Comparison of ENCODE assay signal across 8 cellular contexts in the genomic region with DNA sequence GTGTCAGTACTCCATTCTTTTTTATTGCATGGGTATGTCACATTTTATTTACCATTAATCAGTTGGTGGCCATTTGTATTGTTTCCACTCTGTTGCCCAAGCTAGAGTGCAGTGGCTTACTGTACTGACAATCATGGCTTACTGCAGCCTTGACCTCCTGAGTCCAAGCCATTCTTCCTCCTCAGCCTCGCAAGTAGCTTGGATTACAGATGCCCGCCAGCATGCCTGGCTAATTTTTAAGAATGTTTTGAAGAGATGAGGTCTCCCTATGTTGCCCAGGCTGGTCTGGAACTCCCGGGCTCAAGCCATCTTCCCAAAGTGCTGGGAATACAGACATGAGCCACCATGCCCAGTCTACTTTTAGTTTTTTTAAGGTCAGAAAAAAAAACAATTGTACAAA. TPM values are rescaled to one million over a fixed set of nuclear protein-coding genes. Genes with fewer than 3 reads are reported as not detected.
DNase-seq lines count a peak whose midpoint lies in the region; ATAC-seq and TF ChIP-seq lines count a peak whose summit lies in the region.

No MANE protein-coding gene starts in this region.

- H3K4me1 ChIP-seq in upper lobe of right lung (peaks cover 30% of the 10 kb centered on the region), right atrium auricular region (peaks cover 0 to 34% of the 10 kb centered on the region in 2 donors)

- peak overlapping the region; percentile 100 for H3K4me3 ChIP-seq in upper lobe of right lung
- H3K4me3 ChIP-seq in right atrium auricular region, result no peak overlapping the region

- peak overlapping the region; percentile 97 for H3K27ac ChIP-seq in upper lobe of right lung
- H3K27ac ChIP-seq in right atrium auricular region, result peak overlapping the region in 1 of 2 donors; percentile 90

- H3K9me3 ChIP-seq in upper lobe of right lung, result no peaks in the 10 kb centered on the region
- H3K9me3 ChIP-seq in right atrium auricular region, result no peaks in the 10 kb centered on the region

- H3K27me3 ChIP-seq in upper lobe of right lung (no peaks in the 10 kb centered on the region), right atrium auricular region (no peaks in the 10 kb centered on the region)

- no peak for TF ChIP-seq CTCF in activated CD8-positive, alpha-beta T cell treated with anti-CD3 and anti-CD28 coated beads for 36 hours (IDR thresholded peaks at IDR 0.05)
- TF ChIP-seq CTCF in upper lobe of right lung (IDR thresholded peaks at IDR 0.05) (no peak), right atrium auricular region (IDR thresholded peaks at IDR 0.05) (no peak)

- no peaks in the 10 kb centered on the region for H3K36me3 ChIP-seq in upper lobe of right lung
- no peaks in the 10 kb centered on the region for H3K36me3 ChIP-seq in right atrium auricular region

- H3K36me3 Mint-ChIP-seq in stimulated activated naive CD8-positive, alpha-beta T cell treated with anti-CD3 and anti-CD28 coated beads, Interleukin-15, Interleukin-2, amounts not matched to agents 100 ng/mL and 50 ng/mL, for 24 hours (ENCODE audit: low read depth), result peaks cover 25% of the 10 kb centered on the region
- H3K36me3 Mint-ChIP-seq in activated CD8-positive, alpha-beta T cell treated with anti-CD3 and anti-CD28 coated beads for 36 hours (ENCODE audit: low read depth), result peaks cover 22% of the 10 kb centered on the region
- H3K36me3 Mint-ChIP-seq in memory B cell, result peaks cover 6% of the 10 kb centered on the region

- POLR2A ChIA-PET in activated CD8-positive, alpha-beta T cell treated with anti-CD3 and anti-CD28 coated beads for 36 hours (lab: Charles Lee), result interaction anchor here (3.1 to 3.2 kb wide), 2 partner anchors 10 to 14 kb away, joined by 23 to 27 read pairs; no protein-coding TSS in a partner anchor

- H3K27ac Mint-ChIP-seq in stimulated activated naive CD8-positive, alpha-beta T cell treated with anti-CD3 and anti-CD28 coated beads, Interleukin-15, Interleukin-2, amounts not matched to agents 100 ng/mL and 50 ng/mL, for 24 hours, result peak overlapping the region; percentile 53
- peak overlapping the region; percentile 81 for H3K27ac Mint-ChIP-seq in activated CD8-positive, alpha-beta T cell treated with anti-CD3 and anti-CD28 coated beads for 36 hours
- H3K27ac Mint-ChIP-seq in memory B cell, result no peak overlapping the region

- no peaks in the 10 kb centered on the region for H3K27me3 Mint-ChIP-seq in stimulated activated naive CD8-positive, alpha-beta T cell treated with anti-CD3 and anti-CD28 coated beads, Interleukin-15, Interleukin-2, amounts not matched to agents 100 ng/mL and 50 ng/mL, for 24 hours
- H3K27me3 Mint-ChIP-seq in activated CD8-positive, alpha-beta T cell treated with anti-CD3 and anti-CD28 coated beads for 36 hours, result peaks cover 6% of the 10 kb centered on the region
- peaks cover 2% of the 10 kb centered on the region for H3K27me3 Mint-ChIP-seq in memory B cell

- peaks cover 51% of the 10 kb centered on the region for H3K4me1 Mint-ChIP-seq in stimulated activated naive CD8-positive, alpha-beta T cell treated with anti-CD3 and anti-CD28 coated beads, Interleukin-15, Interleukin-2, amounts not matched to agents 100 ng/mL and 50 ng/mL, for 24 hours (ENCODE audit: low read depth)
- peaks cover 37% of the 10 kb centered on the region for H3K4me1 Mint-ChIP-seq in activated CD8-positive, alpha-beta T cell treated with anti-CD3 and anti-CD28 coated beads for 36 hours (ENCODE audit: low read depth)
- H3K4me1 Mint-ChIP-seq in memory B cell, result peaks cover 36% of the 10 kb centered on the region

- DNase-seq in stimulated activated naive CD8-positive, alpha-beta T cell treated with anti-CD3 and anti-CD28 coated beads, Interleukin-15, Interleukin-2, amounts not matched to agents 100 U/mL and 50 U/mL, for 24 hours, result no peak
- DNase-seq in activated CD8-positive, alpha-beta T cell treated with anti-CD3 and anti-CD28 coated beads for 36 hours, result no peak
- DNase-seq in memory B cell (ENCODE audit: low spot score in 2 of 2) (no peak), upper lobe of right lung (no peak), right atrium auricular region (ENCODE audit: low spot score) (no peak)

- CTCF ChIA-PET in activated CD8-positive, alpha-beta T cell treated with anti-CD3 and anti-CD28 coated beads for 36 hours (lab: Charles Lee), result interaction anchor here (1.0 to 3.7 kb wide), 2 partner anchors 10 to 80 kb away, joined by 4 to 31 read pairs; no protein-coding TSS in a partner anchor

- peak overlapping the region; percentile 91 for H3K4me3 Mint-ChIP-seq in stimulated activated naive CD8-positive, alpha-beta T cell treated with anti-CD3 and anti-CD28 coated beads, Interleukin-15, Interleukin-2, amounts not matched to agents 100 ng/mL and 50 ng/mL, for 24 hours
- peak overlapping the region; percentile 89 for H3K4me3 Mint-ChIP-seq in activated CD8-positive, alpha-beta T cell treated with anti-CD3 and anti-CD28 coated beads for 36 hours
- peak overlapping the region; percentile 90 for H3K4me3 Mint-ChIP-seq in memory B cell

- intact Hi-C loops in activated CD8-positive, alpha-beta T cell treated with anti-CD3 and anti-CD28 coated beads for 36 hours (cut with micrococcal nuclease), result loop anchor here (5.0 kb wide), 1 partner anchor 43 kb away; no protein-coding TSS in a partner anchor
- intact Hi-C loops in upper lobe of right lung (cut with DNase I), result no loop called here

- H3K9me3 Mint-ChIP-seq in stimulated activated naive CD8-positive, alpha-beta T cell treated with anti-CD3 and anti-CD28 coated beads, Interleukin-15, Interleukin-2, amounts not matched to agents 100 ng/mL and 50 ng/mL, for 24 hours, result no peaks in the 10 kb centered on the region
- no peaks in the 10 kb centered on the region for H3K9me3 Mint-ChIP-seq in activated CD8-positive, alpha-beta T cell treated with anti-CD3 and anti-CD28 coated beads for 36 hours
- peaks cover 1% of the 10 kb centered on the region for H3K9me3 Mint-ChIP-seq in memory B cell

- no peak for ATAC-seq in stimulated activated naive CD8-positive, alpha-beta T cell treated with anti-CD3 and anti-CD28 coated beads, Interleukin-15, Interleukin-2, amounts not matched to agents 100 U/mL and 50 U/mL, for 24 hours
- ATAC-seq in activated CD8-positive, alpha-beta T cell treated with anti-CD3 and anti-CD28 coated beads for 36 hours, result no peak
- ATAC-seq in memory B cell (ENCODE audit: low read depth), result no peak
- ATAC-seq in upper lobe of right lung, result no peak
- ATAC-seq in HG02840 (IDR thresholded peaks at IDR 0.05; ENCODE audit: low FRiP score, unreplicated experiment), result no peak
- ATAC-seq in GM18858 (IDR thresholded peaks at IDR 0.05; ENCODE audit: unreplicated experiment), result no peak

RNA-seq across cellular contexts. Expression of a gene that starts 0.8 kb away (rescaled TPM):
- 10 to 100 TPM; 30.8 to 31.4 TPM for total RNA-seq in activated CD8-positive, alpha-beta T cell treated with anti-CD3 and anti-CD28 coated beads for 36 hours
- total RNA-seq in upper lobe of right lung (87.6 TPM), right atrium auricular region (10 to 100 TPM; 12.5 to 23.7 TPM)

RNA-seq across cellular contexts. Expression of a gene that starts 46.2 kb away (rescaled TPM):
- total RNA-seq in activated CD8-positive, alpha-beta T cell treated with anti-CD3 and anti-CD28 coated beads for 36 hours, result 10 to 100 TPM; 52.2 to 52.5 TPM
- total RNA-seq in upper lobe of right lung, result 26.9 TPM
- 10 to 100 TPM; 26.9 to 31.9 TPM for total RNA-seq in right atrium auricular region

RNA-seq across cellular contexts. Expression of a gene that starts 55.7 kb away (rescaled TPM):
- 1 to 10 TPM; 1.5 TPM for total RNA-seq in activated CD8-positive, alpha-beta T cell treated with anti-CD3 and anti-CD28 coated beads for 36 hours
- total RNA-seq in upper lobe of right lung (3.5 TPM), right atrium auricular region (under 1 TPM; 0.30 to 0.63 TPM)
